ENCODE assay signal across 26 cellular contexts in genomic region chr2:71570511-71570910, GRCh38.
"Had no signal": no experiment of that assay in that cellular context is flagged by ENCODE, and none has a peak within 500 bp of the region (broad histone marks: within the 10 kb centered on the region; RNA-seq: fewer than 3 reads in every experiment).

No MANE protein-coding gene starts in this region.

- H3K4me3 ChIP-seq: stomach, suprapubic skin, testis, thoracic aorta, thyroid gland, tibial artery, tibial nerve, transverse colon, upper lobe of left lung, upper lobe of right lung, uterus, vagina had no signal

- H3K27ac ChIP-seq: stomach, suprapubic skin, testis, thoracic aorta, thyroid gland, tibial artery, tibial nerve, transverse colon, upper lobe of left lung, upper lobe of right lung, uterus, vagina had no signal

- H3K36me3 ChIP-seq: suprapubic skin, thoracic aorta, thyroid gland, tibial nerve, transverse colon, upper lobe of right lung, uterus, vagina had no signal

- H3K4me1 ChIP-seq: stomach, suprapubic skin, testis, tibial nerve, transverse colon, upper lobe of left lung, upper lobe of right lung, uterus, vagina had no signal

- H3K27me3 ChIP-seq: stomach, suprapubic skin, testis, thyroid gland, tibial artery, tibial nerve, transverse colon, upper lobe of left lung, upper lobe of right lung, uterus, vagina had no signal

- ATAC-seq: stimulated activated effector memory CD8-positive, alpha-beta T cell treated with anti-CD3 and anti-CD28 coated beads, Interleukin-12 subunit alpha, Interleukin-12 subunit beta, amount 100 ng/mL, for 72 hours; stimulated activated memory B cell treated with anti-CD40 and anti-IgM and Interleukin-4, amounts not matched to agents 10 μg/mL and 1 μg/mL and 100 μg/mL, for 72 hours; stimulated activated naive B cell treated with anti-CD40 and anti-IgM and Interleukin-4, amounts not matched to agents 10 μg/mL and 1 μg/mL and 100 μg/mL, for 72 hours; stimulated activated naive CD8-positive, alpha-beta T cell treated with anti-CD3 and anti-CD28 coated beads, Interleukin-15, amount 100 ng/mL, for 72 hours; stimulated activated naive CD8-positive, alpha-beta T cell treated with anti-CD3 and anti-CD28 coated beads, Interleukin-15, Interleukin-2, amounts not matched to agents 100 U/mL and 50 U/mL, for 24 hours; upper lobe of right lung had no signal

- H3K9me3 ChIP-seq: stomach, suprapubic skin, testis, thoracic aorta, thyroid gland, tibial artery, tibial nerve, transverse colon, upper lobe of left lung, upper lobe of right lung, uterus, vagina had no signal

- DNase-seq: stimulated activated CD4-positive, alpha-beta T cell treated with anti-CD3 and anti-CD28 coated beads, Interleukin-2, amount 100 ng/mL, for 48 hours; stimulated activated CD4-positive, alpha-beta T cell treated with anti-CD3 and anti-CD28 coated beads, Interleukin-4, amount 100 ng/mL, for 1 hour; stimulated activated CD4-positive, alpha-beta T cell treated with anti-CD3 and anti-CD28 coated beads, Interleukin-4, amount 100 ng/mL, for 24 hours; stimulated activated CD4-positive, alpha-beta T cell treated with anti-CD3 and anti-CD28 coated beads, Interleukin-4, amount 100 ng/mL, for 4 hours; stimulated activated CD8-positive, alpha-beta memory T cell treated with anti-CD3 and anti-CD28 coated beads, Interleukin-4, amount 100 ng/mL, for 48 hours; stimulated activated naive B cell treated with anti-CD40 and anti-IgM and Interleukin-4, amounts not matched to agents 10 μg/mL and 1 μg/mL and 100 μg/mL, for 72 hours; stimulated activated naive CD4-positive, alpha-beta T cell; stimulated activated naive CD4-positive, alpha-beta T cell treated with Interleukin-2 at 50 U/mL for 16 hours; stimulated activated naive CD8-positive, alpha-beta T cell treated with anti-CD3 and anti-CD28 coated beads, Interleukin-15, amount 100 ng/mL, for 72 hours; stimulated activated naive CD8-positive, alpha-beta T cell treated with anti-CD3 and anti-CD28 coated beads, Interleukin-15, Interleukin-2, amounts not matched to agents 100 U/mL and 50 U/mL, for 24 hours; stomach; substantia nigra; testis; thyroid gland; tibial artery; transverse colon; trophoblast cell; upper lobe of left lung; upper lobe of right lung; uterus had no signal
